14 cellular contexts compared by ENCODE assay signal in the genomic region with DNA sequence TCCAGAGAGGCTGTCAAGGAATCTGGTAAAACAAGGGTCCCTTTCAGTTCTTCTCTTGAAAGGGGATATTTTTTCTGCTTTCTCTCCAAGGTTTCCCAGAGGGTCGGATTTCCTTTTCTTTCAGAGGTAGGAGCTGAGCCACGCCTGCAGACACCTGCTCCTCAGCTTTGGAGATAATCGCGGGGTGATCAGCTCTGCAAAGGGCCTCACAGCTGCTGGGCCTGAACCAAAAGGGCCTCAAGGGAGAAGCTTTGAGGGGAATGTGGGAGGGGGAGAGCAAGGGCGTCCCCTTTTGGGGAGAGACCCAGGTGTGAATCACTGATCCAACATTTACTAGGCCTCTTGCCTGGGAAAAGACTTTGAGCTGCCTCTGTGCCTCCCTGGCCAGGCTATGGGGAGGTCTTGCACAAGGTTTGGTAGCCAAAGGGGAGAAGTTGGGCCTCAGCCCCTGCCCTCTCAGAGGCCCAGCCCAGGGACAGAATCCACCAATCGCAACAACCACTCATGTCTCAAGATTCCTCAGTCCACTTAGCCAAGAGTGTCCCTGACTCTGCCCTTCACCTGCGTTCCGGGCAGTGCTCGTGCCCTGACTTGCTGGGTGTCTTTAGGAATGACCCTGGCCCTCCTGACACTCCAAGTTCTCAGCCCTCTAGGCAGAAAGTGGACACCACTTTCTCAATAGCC. TPM values are rescaled to one million over a fixed set of nuclear protein-coding genes. Genes with fewer than 3 reads are reported as not detected.
DNase-seq lines count a peak whose midpoint lies in the region; ATAC-seq and TF ChIP-seq lines count a peak whose summit lies in the region.
"Had no signal": no experiment of that assay in that cellular context is flagged by ENCODE, and none has a peak within 500 bp of the region (broad histone marks: within the 10 kb centered on the region; RNA-seq: fewer than 3 reads in every experiment).

No MANE protein-coding gene starts in this region.

- H3K36me3 ChIP-seq in neutrophil (no peaks in the 10 kb centered on the region), prostate gland (no peaks in the 10 kb centered on the region), transverse colon (no peaks in the 10 kb centered on the region)
- H3K36me3 ChIP-seq: right lobe of liver had no signal

- H3K4me1 Mint-ChIP-seq in T-helper 17 cell = no peaks in the 10 kb centered on the region

- H3K27me3 Mint-ChIP-seq in T-helper 17 cell = no peaks in the 10 kb centered on the region

- intact Hi-C loops in prostate gland (cut with DNase I) (no loop called here), transverse colon (cut with DNase I; ENCODE audit: low total_unique reads) (no loop called here)

- H3K36me3 Mint-ChIP-seq in T-helper 17 cell (ENCODE audit: low read depth) = peaks cover 2% of the 10 kb centered on the region

- H3K27ac ChIP-seq in neutrophil = peak overlapping the region; percentile 64
- H3K27ac ChIP-seq in prostate gland = no peak overlapping the region
- no peak overlapping the region for H3K27ac ChIP-seq in transverse colon
- H3K27ac ChIP-seq: right lobe of liver, testis had no signal

- no peak overlapping the region for H3K4me3 Mint-ChIP-seq in T-helper 17 cell
- H3K4me3 Mint-ChIP-seq: T-helper 2 cell treated with Interferon-gamma antibody and Interleukin-4, amounts not matched to agents 5 μg/mL and 100 μg/mL, for 36 hours had no signal

- DNase-seq in NCI-H1092 treated with DMSO at 0.1 percent for 48 hours (lab: John Stamatoyannopoulos, UW) = peak; percentile 46
- no peak for DNase-seq in NCI-H1092 (lab: John Stamatoyannopoulos, UW)
- peak; percentile 64 for DNase-seq in NB4 (ENCODE audit: low read depth)
- DNase-seq in T-helper 17 cell = no peak
- no peak for DNase-seq in prostate gland (ENCODE audit: low spot score)
- DNase-seq in stimulated activated naive CD4-positive, alpha-beta T cell treated with Interleukin-2 at 50 U/mL for 16 hours (lab: John Stamatoyannopoulos, UW) = no peak
- DNase-seq in transverse colon = no peak
- DNase-seq: activated naive CD4-positive, alpha-beta T cell treated with Interleukin-2 at 50 U/mL for 16 hours; dermis blood vessel endothelial cell; right lobe of liver; testis had no signal

- WGBS in prostate gland = 63% methylated on average over 9 of the region's 9 CpGs
- WGBS in transverse colon (ENCODE audit: low coverage in 1 of 2), 2 donors = 29 to 59% methylated on average over 1 to 9 of the region's 9 CpGs

- TF ChIP-seq POLR2A in NB4 (IDR thresholded peaks at IDR 0.05; ENCODE audit: extremely low read depth, insufficient read length) (no peak), prostate gland (IDR thresholded peaks at IDR 0.05) (no peak), transverse colon (IDR thresholded peaks at IDR 0.05) (no peak)

- no peaks in the 10 kb centered on the region for H3K9me3 ChIP-seq in T-helper 17 cell (ENCODE audit: control insufficient read depth, low read length, poor library complexity, severe bottlenecking)
- no peaks in the 10 kb centered on the region for H3K9me3 ChIP-seq in neutrophil
- H3K9me3 ChIP-seq in prostate gland = no peaks in the 10 kb centered on the region
- H3K9me3 ChIP-seq in transverse colon = no peaks in the 10 kb centered on the region
- H3K9me3 ChIP-seq: right lobe of liver, testis had no signal

- ATAC-seq in T-helper 17 cell = no peak
- ATAC-seq: esophagus mucosa, right lobe of liver had no signal

- H3K4me1 ChIP-seq in neutrophil (ENCODE audit: control insufficient read depth in 1 of 2, insufficient read depth in 1 of 2, low read depth in 1 of 2, low read length in 1 of 2) = peaks cover 63 to 66% of the 10 kb centered on the region in 2 experiments
- no peaks in the 10 kb centered on the region for H3K4me1 ChIP-seq in prostate gland (replicated peaks)
- H3K4me1 ChIP-seq in transverse colon = peaks cover 0 to 2% (median 0%) of the 10 kb centered on the region in 4 donors
- H3K4me1 ChIP-seq: right lobe of liver, testis had no signal

- peak overlapping the region; percentile 77 for H3K27ac Mint-ChIP-seq in T-helper 17 cell
- H3K27ac Mint-ChIP-seq: T-helper 2 cell treated with Interferon-gamma antibody and Interleukin-4, amounts not matched to agents 5 μg/mL and 100 μg/mL, for 36 hours had no signal

- H3K4me3 ChIP-seq in NB4 (ENCODE audit: low read depth, low read length) (no peak overlapping the region), neutrophil (ENCODE audit: low read depth in 1 of 2, low read length in 1 of 2) (no peak overlapping the region), prostate gland (no peak overlapping the region), transverse colon (no peak overlapping the region)
- H3K4me3 ChIP-seq: right lobe of liver, testis had no signal

- in situ Hi-C loops in transverse colon (cut with MboI; ENCODE audit: low pct_ligation_motif_present in 1 of 4, low pct_unique_long_range_greater_than_20kb in 1 of 4, low sequenced_read_pairs in 3 of 4) = no loop called here

- H3K27me3 ChIP-seq in neutrophil = no peaks in the 10 kb centered on the region
- no peaks in the 10 kb centered on the region for H3K27me3 ChIP-seq in prostate gland (replicated peaks; ENCODE audit: insufficient read depth)
- H3K27me3 ChIP-seq in transverse colon = no peaks in the 10 kb centered on the region
- H3K27me3 ChIP-seq: right lobe of liver, testis had no signal

- TF ChIP-seq EP300 in transverse colon (IDR thresholded peaks at IDR 0.05; ENCODE audit: low read depth) = no peak

- TF ChIP-seq CTCF in NB4 (IDR thresholded peaks at IDR 0.05; ENCODE audit: low read depth, low read length) (no peak), neutrophil (IDR thresholded peaks at IDR 0.05) (no peak), prostate gland (IDR thresholded peaks at IDR 0.05) (no peak), transverse colon (IDR thresholded peaks at IDR 0.05) (no peak)

RNA-seq across cellular contexts. Expression of a gene that starts 14.0 kb away (rescaled TPM):
- total RNA-seq in T-helper 17 cell (1 to 10 TPM; 1.8 to 3.9 TPM), prostate gland (100 to 1,000 TPM in 1 of 2 donors, 10 to 100 TPM in 1; 72.0 to 115 TPM), transverse colon (10 to 100 TPM; 41.5 to 90.0 (median 56.4) TPM)

Comparison
In these comparisons a context has a peak if more than half of its experiments do, and no peak if none do; other contexts are left out.
1. DNase-seq: peak in NCI-H1092 treated with DMSO at 0.1 percent for 48 hours (single experiment) and NB4 (single experiment); none in NCI-H1092 (single experiment), T-helper 17 cell (0 of 3), prostate gland (single experiment), stimulated activated naive CD4-positive, alpha-beta T cell treated with Interleukin-2 at 50 U/mL for 16 hours (single experiment) and transverse colon (single experiment).
2. RNA of a gene that starts 14.0 kb away (total RNA-seq): 72.0 to 115 TPM in prostate gland and 41.5 to 90.0 TPM in transverse colon; 1.8 to 3.9 TPM in T-helper 17 cell; every median in the first group is over 4 times any median in the second.